Comparison of ENCODE assay signal across 8 cellular contexts in genomic region chr17:75784473-75785015, GRCh38. TPM values are rescaled to one million over a fixed set of nuclear protein-coding genes. Genes with fewer than 3 reads are reported as not detected.
DNase-seq lines count a peak whose midpoint lies in the region; ATAC-seq and TF ChIP-seq lines count a peak whose summit lies in the region.

Gene UNK, plus strand, starts transcription at chr17:75784806. Its CDS starts 75 bp downstream, at chr17:75784881.

- H3K27ac ChIP-seq in BLaER1 treated with 17β-estradiol and CSF1 and Interleukin-3, amounts not matched to agents 10 nM and 100 nM, result peak within 1 kb of the TSS; percentile 96 to 100 (median 99)
- H3K27ac ChIP-seq in HL-60 (replicated peaks), result peak within 1 kb of the TSS; percentile 100

- peak; percentile 50 for ATAC-seq in GM19463 (IDR thresholded peaks at IDR 0.05; ENCODE audit: unreplicated experiment)
- peak; percentile 88 for ATAC-seq in left lobe of liver

- TF ChIP-seq CTCF in HL-60 (IDR thresholded peaks at IDR 0.05; ENCODE audit: insufficient read depth, low read length), result no peak

- peaks cover 51 to 79% (median 60%) of the 10 kb centered on the region in 10 experiments for H3K4me1 ChIP-seq in BLaER1 treated with 17β-estradiol and CSF1 and Interleukin-3, amounts not matched to agents 10 nM and 100 nM

- peak within 1 kb of the TSS; percentile 55 to 78 (median 70) for H3K4me3 ChIP-seq in BLaER1 treated with 17β-estradiol and CSF1 and Interleukin-3, amounts not matched to agents 10 nM and 100 nM
- H3K4me3 ChIP-seq in HL-60 (replicated peaks; ENCODE audit: insufficient read depth, low read length), result peak within 1 kb of the TSS; percentile 35

- no peaks in the 10 kb centered on the region for H3K27me3 ChIP-seq in BLaER1 treated with 17β-estradiol and CSF1 and Interleukin-3, amounts not matched to agents 10 nM and 100 nM
- H3K27me3 ChIP-seq in HL-60 (ENCODE audit: insufficient read depth, poor library complexity, severe bottlenecking), result no peaks in the 10 kb centered on the region

- H3K9ac ChIP-seq in BLaER1 treated with 17β-estradiol and CSF1 and Interleukin-3, amounts not matched to agents 10 nM and 100 nM, result peak within 1 kb of the TSS; percentile 91 to 100 (median 98)

- H3K36me3 ChIP-seq in BLaER1 treated with 17β-estradiol and CSF1 and Interleukin-3, amounts not matched to agents 10 nM and 100 nM, result peaks cover 0 to 22% (median 12%) of the 10 kb centered on the region in 11 experiments; a peak in 10 of 22 replicates

- no peaks in the 10 kb centered on the region for H3K9me3 ChIP-seq in BLaER1 treated with 17β-estradiol and CSF1 and Interleukin-3, amounts not matched to agents 10 nM and 100 nM (replicated peaks in 1 of 11)

- DNase-seq in HL-60 (ENCODE audit: low read depth in 1 of 2, low spot score in 1 of 2), result peak; percentile 99
- peak; percentile 96 for DNase-seq in NCI-H82 treated with DMSO at 0.1 percent for 48 hours (lab: John Stamatoyannopoulos, UW; ENCODE audit: unreplicated experiment)
- peak; percentile 92 to 94 for DNase-seq in activated CD4-positive, alpha-beta T cell treated with anti-CD3 and anti-CD28 coated beads, Interleukin-2, amount 50 U/mL, for 48 hours
- DNase-seq in dermis blood vessel endothelial cell, result peak; percentile 100
- DNase-seq in left lobe of liver (ENCODE audit: low spot score), result peak; percentile 98
- DNase-seq in stimulated activated CD4-positive, alpha-beta T cell treated with anti-CD3 and anti-CD28 coated beads, Interleukin-1b, Interleukin-23, amount 100 ng/mL, for 48 hours, result peak; percentile 96

- H3K4me2 ChIP-seq in BLaER1 treated with 17β-estradiol and CSF1 and Interleukin-3, amounts not matched to agents 10 nM and 100 nM, result peak within 1 kb of the TSS; percentile 94 to 100 (median 97)

- H4K20me1 ChIP-seq in BLaER1 treated with 17β-estradiol and CSF1 and Interleukin-3, amounts not matched to agents 10 nM and 100 nM, result peaks cover 0 to 9% (median 0%) of the 10 kb centered on the region in 11 experiments; a peak in 5 of 22 replicates

RNA-seq across cellular contexts. Expression of gene UNK, which starts in this region (rescaled TPM):
- total RNA-seq in dermis blood vessel endothelial cell (10.9 and 12.4 TPM in 2 replicates), left lobe of liver (7.0 TPM)

Comparison
In these comparisons a context has a peak if more than half of its experiments do, and no peak if none do; other contexts are left out.
1. Peak in every context shown above with its lines: DNase-seq, ATAC-seq, H3K4me3 ChIP-seq and H3K27ac ChIP-seq.